ENCODE assay signal across 8 cellular contexts in the genomic region with DNA sequence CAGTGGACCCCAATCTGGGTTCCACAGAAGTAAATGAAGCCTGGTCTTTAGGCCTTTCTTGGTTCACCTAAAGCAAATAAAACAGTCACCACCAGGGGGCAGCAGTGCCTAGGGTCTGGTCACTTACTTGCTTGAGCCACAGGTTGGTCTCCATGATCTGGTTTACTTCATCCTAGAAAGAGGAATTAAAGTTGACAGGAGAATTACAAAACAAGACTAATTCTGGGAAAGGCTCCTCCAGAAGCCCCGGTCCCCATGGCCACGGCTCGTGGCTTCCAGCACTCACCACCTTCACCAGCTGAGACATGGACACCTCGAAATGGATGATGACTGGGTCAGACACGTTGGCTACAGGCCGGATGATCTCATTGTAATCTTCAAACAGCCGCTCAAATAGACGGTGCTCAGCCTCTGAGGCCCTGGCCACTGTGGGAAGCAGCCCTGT. TPM values are rescaled to one million over a fixed set of nuclear protein-coding genes. Genes with fewer than 3 reads are reported as not detected.
DNase-seq lines count a peak whose midpoint lies in the region; ATAC-seq and TF ChIP-seq lines count a peak whose summit lies in the region.

No MANE protein-coding gene starts in this region.

- H2BK120ac ChIP-seq in trophoblast cell (ENCODE audit: insufficient read depth, low read length, poor library complexity), result no peak overlapping the region

- TF ChIP-seq CTCF in tibial nerve (IDR thresholded peaks at IDR 0.05), result peak; percentile 74 to 87 (median 84)

- TF ChIP-seq EP300 in tibial nerve (IDR thresholded peaks at IDR 0.05), result no peak

- H3K4me1 ChIP-seq in trophoblast cell (ENCODE audit: control insufficient read depth in 1 of 2, insufficient read depth in 2 of 2, low read length in 2 of 2) (peaks cover 0 to 10% of the 10 kb centered on the region in 2 experiments), tibial nerve (peaks cover 0 to 22% (median 11%) of the 10 kb centered on the region in 4 donors)

- intact Hi-C loops in Right ventricle myocardium inferior (cut with DNase I), result loop anchor here (1.0 kb wide), 1 partner anchor 91 kb away; no protein-coding TSS in a partner anchor

- H2AK5ac ChIP-seq in trophoblast cell (ENCODE audit: low read length), result no peak overlapping the region

- H3K18ac ChIP-seq in trophoblast cell (ENCODE audit: low read length), result no peak overlapping the region

- peaks cover 32% of the 10 kb centered on the region for H3K27me3 ChIP-seq in trophoblast cell (ENCODE audit: insufficient read depth, low read length)
- H3K27me3 ChIP-seq in tibial nerve, result peaks cover 0 to 47% of the 10 kb centered on the region in 2 donors

- peak; percentile 66 to 71 for ATAC-seq in activated naive CD4-positive, alpha-beta T cell treated with anti-CD3 and anti-CD28 coated beads, Interleukin-2, amount 50 U/mL, for 72 hours
- peak; percentile 78 for ATAC-seq in Right ventricle myocardium inferior
- no peak for ATAC-seq in GM19463 (IDR thresholded peaks at IDR 0.05; ENCODE audit: unreplicated experiment)

- H4K8ac ChIP-seq in trophoblast cell (ENCODE audit: low read depth, low read length), result no peak overlapping the region

- H3K4me2 ChIP-seq in trophoblast cell (ENCODE audit: low read length), result no peak overlapping the region

- no peak for TF ChIP-seq POLR2A in tibial nerve (IDR thresholded peaks at IDR 0.05)

- H3K9me3 Mint-ChIP-seq in activated naive CD4-positive, alpha-beta T cell treated with anti-CD3 and anti-CD28 coated beads, Interleukin-2, amount 50 U/mL, for 72 hours, result no peaks in the 10 kb centered on the region

- H2AFZ ChIP-seq in trophoblast cell (ENCODE audit: insufficient read depth, low read length, poor library complexity), result no peak overlapping the region

- H4K12ac ChIP-seq in trophoblast cell (ENCODE audit: low read depth, low read length), result no peak overlapping the region

- H3K27ac Mint-ChIP-seq in activated naive CD4-positive, alpha-beta T cell treated with anti-CD3 and anti-CD28 coated beads, Interleukin-2, amount 50 U/mL, for 72 hours, result no peak overlapping the region

- H3K4ac ChIP-seq in trophoblast cell (ENCODE audit: low read depth, low read length), result no peak overlapping the region

- H4K91ac ChIP-seq in trophoblast cell (ENCODE audit: low read depth, low read length), result no peak overlapping the region

- H3K4me3 ChIP-seq in trophoblast cell (ENCODE audit: low read depth, low read length), result no peak overlapping the region
- no peak overlapping the region for H3K4me3 ChIP-seq in tibial nerve

- peak; percentile 55 for DNase-seq in GF-D8 (lab: John Stamatoyannopoulos, UW)
- DNase-seq in NCI-H1105 (lab: John Stamatoyannopoulos, UW), result peak; percentile 63
- peak; percentile 49 for DNase-seq in SKM-1 (lab: John Stamatoyannopoulos, UW; ENCODE audit: unreplicated experiment)
- DNase-seq in activated naive CD4-positive, alpha-beta T cell treated with anti-CD3 and anti-CD28 coated beads, Interleukin-2, amount 50 U/mL, for 72 hours (ENCODE audit: low spot score in 2 of 2), result peak in 1 of 2 donors; percentile 93
- DNase-seq in Right ventricle myocardium inferior (ENCODE audit: missing footprints), result peak; percentile 81
- DNase-seq in trophoblast cell, result peak; percentile 71 to 94
- peak; percentile 87 to 98 for DNase-seq in tibial nerve (ENCODE audit: low spot score in 2 of 2)

- H3K36me3 ChIP-seq in trophoblast cell (ENCODE audit: control insufficient read depth in 1 of 2, insufficient read depth in 2 of 2, low read length in 2 of 2) (no peaks in the 10 kb centered on the region), tibial nerve (no peaks in the 10 kb centered on the region)

- no CpG with 5 or more reads among the region's 8 CpGs for WGBS in trophoblast cell (ENCODE audit: extremely low coverage, insufficient coverage, insufficient read length)
- 14 to 24% methylated on average over 8 of the region's 8 CpGs for WGBS in tibial nerve, 2 donors

- peaks cover 2% of the 10 kb centered on the region for H3K9me3 ChIP-seq in trophoblast cell (ENCODE audit: insufficient read depth, low read depth, low read length)
- no peaks in the 10 kb centered on the region for H3K9me3 ChIP-seq in tibial nerve

- no peak overlapping the region for H3K14ac ChIP-seq in trophoblast cell (ENCODE audit: low read length)

- H3K79me1 ChIP-seq in trophoblast cell (ENCODE audit: low read length), result no peaks in the 10 kb centered on the region

- no peak overlapping the region for H2BK12ac ChIP-seq in trophoblast cell (ENCODE audit: low read length)

- H3K9ac ChIP-seq in trophoblast cell (ENCODE audit: low read length), result no peak overlapping the region

- no peaks in the 10 kb centered on the region for H3K36me3 Mint-ChIP-seq in activated naive CD4-positive, alpha-beta T cell treated with anti-CD3 and anti-CD28 coated beads, Interleukin-2, amount 50 U/mL, for 72 hours

- no peak overlapping the region for H3K27ac ChIP-seq in trophoblast cell (ENCODE audit: low read depth, low read length)
- H3K27ac ChIP-seq in tibial nerve, result no peak overlapping the region

- no peak overlapping the region for H3K23ac ChIP-seq in trophoblast cell (ENCODE audit: low read length)

- H2BK5ac ChIP-seq in trophoblast cell (ENCODE audit: low read depth, low read length, poor library complexity), result no peak overlapping the region

- no peaks in the 10 kb centered on the region for H3K79me2 ChIP-seq in trophoblast cell (ENCODE audit: control insufficient read depth, insufficient read depth, low read length, poor library complexity)

RNA-seq across cellular contexts. Expression of a gene that starts 2.3 kb away (rescaled TPM):
- not detected for total RNA-seq in activated naive CD4-positive, alpha-beta T cell treated with anti-CD3 and anti-CD28 coated beads, Interleukin-2, amount 50 U/mL, for 72 hours
- 0.08 TPM for total RNA-seq in Right ventricle myocardium inferior
- polyA plus RNA-seq in trophoblast cell (2013), result 0.03 TPM in 1 of 2 replicates, not detected in the other
- total RNA-seq in tibial nerve, result not detected

RNA-seq across cellular contexts. Expression of a gene that starts 22.5 kb away (rescaled TPM):
- not detected for total RNA-seq in activated naive CD4-positive, alpha-beta T cell treated with anti-CD3 and anti-CD28 coated beads, Interleukin-2, amount 50 U/mL, for 72 hours
- not detected for total RNA-seq in Right ventricle myocardium inferior
- polyA plus RNA-seq in trophoblast cell (2013), result not detected in 2 replicates
- total RNA-seq in tibial nerve, result not detected

RNA-seq across cellular contexts. Expression of a gene that starts 53.2 kb away (rescaled TPM):
- total RNA-seq in activated naive CD4-positive, alpha-beta T cell treated with anti-CD3 and anti-CD28 coated beads, Interleukin-2, amount 50 U/mL, for 72 hours, result 1 to 10 TPM; 4.6 to 5.7 TPM
- 3.7 TPM for total RNA-seq in Right ventricle myocardium inferior
- 1.3 and 2.0 TPM in 2 replicates for polyA plus RNA-seq in trophoblast cell (2013)
- total RNA-seq in tibial nerve, result 1 to 10 TPM in 2 of 4 donors, under 1 TPM in 2; 0.84 to 3.0 (median 1.3) TPM
